ENCODE assay signal across 10 cellular contexts in the genomic region with DNA sequence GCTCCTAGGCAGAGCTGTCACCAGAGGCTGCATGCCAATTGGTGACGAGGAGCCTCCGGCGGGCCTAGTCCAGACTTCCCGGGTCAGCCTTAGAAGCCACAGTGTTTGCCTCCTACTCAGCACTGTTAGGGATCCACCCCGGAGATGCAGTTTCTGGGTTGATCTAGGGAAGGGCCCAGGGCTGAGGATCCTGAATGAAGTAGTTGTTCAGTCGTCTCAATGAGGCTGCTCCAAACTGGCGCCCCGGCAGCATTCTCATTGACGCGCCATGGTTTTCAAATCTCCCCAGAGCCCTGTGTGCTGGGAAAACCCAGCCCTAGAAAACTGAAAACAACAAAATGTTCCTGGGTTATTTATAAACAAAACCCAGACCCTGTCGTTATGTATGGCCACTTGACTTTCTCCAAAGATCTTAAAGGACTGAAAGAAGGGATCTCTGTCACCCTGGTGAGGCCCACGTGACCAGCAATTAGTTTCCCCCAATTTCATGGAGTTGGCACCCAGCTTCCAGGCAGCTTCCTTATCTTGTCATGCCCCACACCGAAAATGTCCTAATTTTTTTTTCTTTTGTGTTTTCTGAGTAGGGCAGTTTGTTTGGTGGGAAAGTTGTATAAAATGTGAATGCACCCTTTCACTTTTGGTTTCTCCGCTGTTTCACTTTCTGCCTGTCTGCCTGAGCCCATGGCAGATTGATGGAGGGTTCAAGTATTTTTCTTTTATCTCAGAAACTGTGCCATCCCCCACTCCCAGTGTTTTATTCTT. TPM values are rescaled to one million over a fixed set of nuclear protein-coding genes. Genes with fewer than 3 reads are reported as not detected.
DNase-seq lines count a peak whose midpoint lies in the region; ATAC-seq and TF ChIP-seq lines count a peak whose summit lies in the region.
"Had no signal": no experiment of that assay in that cellular context is flagged by ENCODE, and none has a peak within 500 bp of the region (broad histone marks: within the 10 kb centered on the region; RNA-seq: fewer than 3 reads in every experiment).

No MANE protein-coding gene starts in this region.

- no peak for TF ChIP-seq CTCF in DOHH2 (IDR thresholded peaks at IDR 0.05; ENCODE audit: low read depth, low read length, poor library complexity, severe bottlenecking)
- TF ChIP-seq CTCF in OCI-LY7 (conservative IDR thresholded peaks at IDR 0.05; ENCODE audit: low read length), result no peak
- no peak for TF ChIP-seq CTCF in gastrocnemius medialis (IDR thresholded peaks at IDR 0.05 in 4 of 5, conservative IDR thresholded peaks at IDR 0.05 in 1 of 5)

- intact Hi-C loops in OCI-LY7 (cut with micrococcal nuclease; ENCODE audit: unreplicated experiment), result no loop called here
- intact Hi-C loops in gastrocnemius medialis (cut with DNase I; ENCODE audit: low total_unique reads), result no loop called here

- H3K27me3 ChIP-seq in DOHH2 (ENCODE audit: control insufficient read depth, low read length), result no peaks in the 10 kb centered on the region
- H3K27me3 ChIP-seq in effector memory CD4-positive, alpha-beta T cell (replicated peaks; ENCODE audit: control insufficient read depth, insufficient read depth, low read length, poor library complexity, severe bottlenecking), result no peaks in the 10 kb centered on the region
- no peaks in the 10 kb centered on the region for H3K27me3 ChIP-seq in gastrocnemius medialis

- no peaks in the 10 kb centered on the region for H3K9me3 ChIP-seq in DOHH2 (ENCODE audit: control insufficient read depth, insufficient read depth, low read length)
- no peaks in the 10 kb centered on the region for H3K9me3 ChIP-seq in OCI-LY7 (ENCODE audit: low read length)
- no peaks in the 10 kb centered on the region for H3K9me3 ChIP-seq in effector memory CD4-positive, alpha-beta T cell (ENCODE audit: control insufficient read depth, low read length)
- no peaks in the 10 kb centered on the region for H3K9me3 ChIP-seq in gastrocnemius medialis

- H4K20me1 ChIP-seq in DOHH2 (ENCODE audit: control insufficient read depth, insufficient read depth, low read depth, low read length) (peaks cover 13% of the 10 kb centered on the region; the same call in 1 of the 2 replicates), OCI-LY7 (ENCODE audit: insufficient read depth, low read length) (peaks cover 23% of the 10 kb centered on the region; the same call in 1 of the 2 replicates)

- no peak for TF ChIP-seq POLR2A in gastrocnemius medialis (IDR thresholded peaks at IDR 0.05)

- peak overlapping the region; percentile 94; the same call in 1 of the 2 replicates for H3K4me3 ChIP-seq in DOHH2 (ENCODE audit: low read length)
- H3K4me3 ChIP-seq in OCI-LY7 (ENCODE audit: low read depth, low read length, poor library complexity, severe bottlenecking), result peak overlapping the region; percentile 89
- peak overlapping the region; percentile 23 for H3K4me3 ChIP-seq in effector memory CD4-positive, alpha-beta T cell (ENCODE audit: insufficient read depth, low read depth, low read length, poor library complexity, severe bottlenecking)
- peak overlapping the region in 1 of 4 donors; percentile 6 for H3K4me3 ChIP-seq in gastrocnemius medialis

- ATAC-seq in gastrocnemius medialis (no peak), HG03097 (IDR thresholded peaks at IDR 0.05; ENCODE audit: low FRiP score, unreplicated experiment) (no peak), HG03108 (IDR thresholded peaks at IDR 0.05; ENCODE audit: unreplicated experiment) (no peak)
- ATAC-seq: SK-N-SH treated with all-trans-retinoic acid at 6 μM for 48 hours had no signal

- in situ Hi-C loops in gastrocnemius medialis (cut with MboI; ENCODE audit: low sequenced_read_pairs in 4 of 4), result no loop called here

- H3K36me3 ChIP-seq in DOHH2 (ENCODE audit: control insufficient read depth, low read length) (peaks cover 31% of the 10 kb centered on the region), OCI-LY7 (ENCODE audit: insufficient read depth, low read length) (peaks cover 19% of the 10 kb centered on the region), gastrocnemius medialis (no peaks in the 10 kb centered on the region)
- no peaks in the 10 kb centered on the region for H3K36me3 ChIP-seq in effector memory CD4-positive, alpha-beta T cell (ENCODE audit: control insufficient read depth, insufficient read depth, low read length)

- H3K9me2 ChIP-seq in DOHH2 (replicated peaks; ENCODE audit: control insufficient read depth, low read length) (no peaks in the 10 kb centered on the region), OCI-LY7 (ENCODE audit: insufficient read depth, low read length) (no peaks in the 10 kb centered on the region)

- BruUV-seq in OCI-LY7 (replicated peaks; lab: Mats Ljungman, UMichigan), result no TSS peak

- DNase-seq in OCI-LY7 (ENCODE audit: low spot score), result no peak
- no peak for DNase-seq in effector memory CD4-positive, alpha-beta T cell
- DNase-seq in gastrocnemius medialis, result no peak
- no peak for DNase-seq in NCI-H2171 treated with DMSO at 0.1 percent for 48 hours (lab: John Stamatoyannopoulos, UW)
- no peak for DNase-seq in cerebellum (ENCODE audit: low spot score)
- DNase-seq: IMR-90 had no signal

- peak overlapping the region; percentile 7; the same call in 1 of the 2 replicates for H2AFZ ChIP-seq in OCI-LY7 (ENCODE audit: low read length)

- H3K4me1 ChIP-seq in DOHH2 (ENCODE audit: control insufficient read depth, low read length), result peaks cover 70% of the 10 kb centered on the region
- H3K4me1 ChIP-seq in OCI-LY7 (ENCODE audit: insufficient read depth, low read length, poor library complexity, severe bottlenecking), result peaks cover 67% of the 10 kb centered on the region
- H3K4me1 ChIP-seq in effector memory CD4-positive, alpha-beta T cell (ENCODE audit: control insufficient read depth, insufficient read depth, low read length, poor library complexity, severe bottlenecking), result peaks cover 37% of the 10 kb centered on the region
- H3K4me1 ChIP-seq in gastrocnemius medialis, result peaks cover 45 to 48% of the 10 kb centered on the region in 2 donors

- H3F3A ChIP-seq in DOHH2 (ENCODE audit: control insufficient read depth, insufficient read depth), result peaks cover 14% of the 10 kb centered on the region

- CTCF ChIA-PET in OCI-LY7 (lab: Charles Lee; ENCODE audit: unreplicated experiment), result no interaction called here

- H3K4me2 ChIP-seq in DOHH2 (ENCODE audit: low read length) (peak overlapping the region; percentile 97), OCI-LY7 (ENCODE audit: low read length) (peak overlapping the region; percentile 97)

- peaks cover 37% of the 10 kb centered on the region for H3K79me2 ChIP-seq in DOHH2 (ENCODE audit: control insufficient read depth, low read length)
- H3K79me2 ChIP-seq in OCI-LY7 (ENCODE audit: insufficient read depth, low read depth, low read length), result peaks cover 39% of the 10 kb centered on the region

- H3K27ac ChIP-seq in DOHH2 (ENCODE audit: low read depth, low read length) (peak overlapping the region; percentile 81), OCI-LY7 (ENCODE audit: low read depth, low read length, poor library complexity, severe bottlenecking) (peak overlapping the region; percentile 80), gastrocnemius medialis (peak overlapping the region; percentile 94 to 95 (median 94))
- H3K27ac ChIP-seq in effector memory CD4-positive, alpha-beta T cell (ENCODE audit: insufficient read depth, low read length, poor library complexity, severe bottlenecking), result peak overlapping the region; percentile 85

- POLR2A ChIA-PET in OCI-LY7 (lab: Charles Lee), result interaction anchor here (0.6 to 8.8 kb wide), 5 partner anchors 18 to 62 kb away, joined by 3 to 115 read pairs (median 7); no protein-coding TSS in a partner anchor

RNA-seq across cellular contexts. Expression of a gene that starts 2.0 kb away (rescaled TPM):
- total RNA-seq in OCI-LY7 (2014; rRNA removed; shearing (Covaris generic)), result 101 and 107 TPM in 2 replicates
- 153 and 177 TPM in 2 replicates for total RNA-seq in OCI-LY7 (2022)
- total RNA-seq in gastrocnemius medialis, result 10 to 100 TPM; 24.8 to 46.2 (median 31.3) TPM
- total RNA-seq in cerebellum, result 34.0 TPM

RNA-seq across cellular contexts. Expression of a gene that starts 36.0 kb away (rescaled TPM):
- total RNA-seq in OCI-LY7 (2014; rRNA removed; shearing (Covaris generic)), result 4.9 TPM in 2 replicates
- total RNA-seq in OCI-LY7 (2022) (3.5 and 5.1 TPM in 2 replicates), gastrocnemius medialis (under 1 TPM in 2 of 4 donors, not detected in 2; 0.15 to 0.19 TPM), cerebellum (1.4 TPM)

RNA-seq across cellular contexts. Expression of a gene that starts 36.6 kb away (rescaled TPM):
- 18.1 and 29.0 TPM in 2 replicates for total RNA-seq in OCI-LY7 (2014; rRNA removed; shearing (Covaris generic))
- 28.2 and 28.7 TPM in 2 replicates for total RNA-seq in OCI-LY7 (2022)
- total RNA-seq in gastrocnemius medialis, result 10 to 100 TPM; 10.7 to 97.5 (median 37.9) TPM
- 9.6 TPM for total RNA-seq in cerebellum

RNA-seq across cellular contexts. Expression of a gene that starts 44.1 kb away (rescaled TPM):
- 8.6 and 8.8 TPM in 2 replicates for total RNA-seq in OCI-LY7 (2014; rRNA removed; shearing (Covaris generic))
- total RNA-seq in OCI-LY7 (2022), result 13.3 and 16.2 TPM in 2 replicates
- 10 to 100 TPM; 17.2 to 34.2 (median 24.3) TPM for total RNA-seq in gastrocnemius medialis
- total RNA-seq in cerebellum, result 18.2 TPM

RNA-seq across cellular contexts. Expression of a gene that starts 55.3 kb away (rescaled TPM):
- not detected in 2 replicates for total RNA-seq in OCI-LY7 (2014; rRNA removed; shearing (Covaris generic))
- total RNA-seq in OCI-LY7 (2022), result not detected in 2 replicates
- not detected for total RNA-seq in gastrocnemius medialis
- not detected for total RNA-seq in cerebellum
- total RNA-seq: IMR-90 had no signal
